Comparison of ENCODE assay signal across 14 cellular contexts in the genomic region with DNA sequence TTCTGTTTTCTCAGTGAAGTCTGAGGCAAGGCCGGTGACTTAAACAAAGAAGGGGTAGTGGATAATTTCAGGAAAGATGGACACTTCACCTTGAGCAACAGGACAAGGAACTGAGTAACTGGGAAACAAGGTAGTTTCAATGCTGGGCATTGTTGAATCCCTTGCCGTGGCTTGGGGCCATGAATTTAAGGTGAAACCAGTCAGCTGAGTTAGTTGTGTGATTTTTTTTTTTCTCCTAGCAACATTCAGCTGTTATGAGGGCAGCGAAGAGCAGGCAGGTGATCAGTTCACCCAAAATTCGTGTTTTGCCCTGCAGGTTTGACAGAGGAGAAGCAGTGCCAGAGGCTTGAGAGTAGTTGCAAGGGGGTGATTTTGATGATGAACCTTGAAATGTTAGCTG. TPM values are rescaled to one million over a fixed set of nuclear protein-coding genes. Genes with fewer than 3 reads are reported as not detected.
A peak's percentile ranks its signal among the peaks of the same experiment; 100 is the strongest.
DNase-seq lines count a peak whose midpoint lies in the region; ATAC-seq and TF ChIP-seq lines count a peak whose summit lies in the region.
"Had no signal": no experiment of that assay in that cellular context is flagged by ENCODE, and none has a peak within 500 bp of the region (broad histone marks: within the 10 kb centered on the region; RNA-seq: fewer than 3 reads in every experiment).

No MANE protein-coding gene starts in this region.

- H3K4me3 Mint-ChIP-seq in memory B cell = peak overlapping the region; percentile 61

- TF ChIP-seq CTCF in SU-DHL-6 (IDR thresholded peaks at IDR 0.05; ENCODE audit: insufficient read depth, low read length, poor library complexity, severe bottlenecking) = no peak
- TF ChIP-seq CTCF in suprapubic skin (IDR thresholded peaks at IDR 0.05) = no peak

- H3K4me2 ChIP-seq in SU-DHL-6 (ENCODE audit: low read depth, low read length, poor library complexity, severe bottlenecking) = peak overlapping the region; percentile 11

- H3K4me1 ChIP-seq in suprapubic skin = peaks cover 68% of the 10 kb centered on the region

- H3K27me3 Mint-ChIP-seq in memory B cell = no peaks in the 10 kb centered on the region

- peaks cover 76% of the 10 kb centered on the region for H3F3A ChIP-seq in SU-DHL-6 (ENCODE audit: insufficient read depth)

- TF ChIP-seq POLR2A in suprapubic skin (IDR thresholded peaks at IDR 0.05) = no peak

- H3K9me3 ChIP-seq in SU-DHL-6 (ENCODE audit: insufficient read depth, low read length) (no peaks in the 10 kb centered on the region), suprapubic skin (no peaks in the 10 kb centered on the region)
- H3K9me3 ChIP-seq: adrenal gland had no signal

- no peaks in the 10 kb centered on the region for H3K27me3 ChIP-seq in SU-DHL-6 (ENCODE audit: low read length)
- no peaks in the 10 kb centered on the region for H3K27me3 ChIP-seq in suprapubic skin
- H3K27me3 ChIP-seq: adrenal gland had no signal

- WGBS in suprapubic skin = 40% methylated on average over 4 of the region's 4 CpGs

- H3K9ac ChIP-seq in SU-DHL-6 (ENCODE audit: low read length) = no peak overlapping the region

- H3K4me3 ChIP-seq in SU-DHL-6 (ENCODE audit: insufficient read depth, low read length, poor library complexity, severe bottlenecking) = no peak overlapping the region
- H3K4me3 ChIP-seq in suprapubic skin = no peak overlapping the region
- H3K4me3 ChIP-seq: adrenal gland, K562 had no signal

- H3K9me3 Mint-ChIP-seq in activated naive CD4-positive, alpha-beta T cell treated with anti-CD3 and anti-CD28 coated beads, Interleukin-2, amount 50 U/mL, for 72 hours = no peaks in the 10 kb centered on the region
- no peaks in the 10 kb centered on the region for H3K9me3 Mint-ChIP-seq in memory B cell

- TF ChIP-seq EP300 in suprapubic skin (IDR thresholded peaks at IDR 0.05) = no peak

- H3K4me1 Mint-ChIP-seq in memory B cell = peaks cover 29% of the 10 kb centered on the region

- no peak for DNase-seq in activated naive CD4-positive, alpha-beta T cell treated with anti-CD3 and anti-CD28 coated beads, Interleukin-2, amount 50 U/mL, for 72 hours (ENCODE audit: low spot score in 2 of 2)
- DNase-seq in activated naive CD4-positive, alpha-beta T cell treated with anti-CD3 and anti-CD28 coated beads, Interleukin-2, amount 50 U/mL, for 16 hours = no peak
- DNase-seq in memory B cell (ENCODE audit: low spot score in 2 of 2) = no peak
- DNase-seq in suprapubic skin (ENCODE audit: low spot score in 2 of 2) = no peak
- no peak for DNase-seq in pons (ENCODE audit: low spot score)
- no peak for DNase-seq in stimulated activated CD4-positive, alpha-beta T cell treated with anti-CD3 and anti-CD28 coated beads, Interleukin-4, amount 100 ng/mL, for 24 hours
- DNase-seq: adrenal gland, DMS79 treated with DMSO at 0.1 percent for 48 hours, left ventricle myocardium superior, NCI-H187, NCI-H748 treated with DMSO at 0.1 percent for 48 hours had no signal

- no peaks in the 10 kb centered on the region for H4K20me1 ChIP-seq in SU-DHL-6 (ENCODE audit: low read depth, low read length)

- H3K36me3 ChIP-seq in SU-DHL-6 (ENCODE audit: low read length) = peaks cover 4% of the 10 kb centered on the region; the same call in 1 of the 2 replicates
- H3K36me3 ChIP-seq in suprapubic skin = no peaks in the 10 kb centered on the region
- H3K36me3 ChIP-seq: adrenal gland had no signal

- peaks cover 94% of the 10 kb centered on the region for H3K79me2 ChIP-seq in SU-DHL-6 (ENCODE audit: insufficient read depth, low read length)

- H2AFZ ChIP-seq in SU-DHL-6 (ENCODE audit: low read depth, low read length, severe bottlenecking) = no peak overlapping the region

- no peak for ATAC-seq in activated naive CD4-positive, alpha-beta T cell treated with anti-CD3 and anti-CD28 coated beads, Interleukin-2, amount 50 U/mL, for 72 hours
- no peak for ATAC-seq in memory B cell (ENCODE audit: low read depth)
- ATAC-seq in HG03196 (IDR thresholded peaks at IDR 0.05; ENCODE audit: unreplicated experiment) = no peak
- ATAC-seq: K562, left ventricle myocardium superior had no signal

- H3K27ac ChIP-seq in SU-DHL-6 (ENCODE audit: low read depth, low read length) (peak overlapping the region; percentile 36; the same call in 1 of the 2 replicates), suprapubic skin (peak overlapping the region; percentile 45)
- H3K27ac ChIP-seq: adrenal gland had no signal

- no peaks in the 10 kb centered on the region for H3K9me2 ChIP-seq in SU-DHL-6 (replicated peaks; ENCODE audit: insufficient read depth, low read length)

- H3K27ac Mint-ChIP-seq in activated naive CD4-positive, alpha-beta T cell treated with anti-CD3 and anti-CD28 coated beads, Interleukin-2, amount 50 U/mL, for 72 hours = peak overlapping the region; percentile 17 to 81
- peak overlapping the region; percentile 84 for H3K27ac Mint-ChIP-seq in memory B cell

- peaks cover 22 to 30% of the 10 kb centered on the region in 2 donors for H3K36me3 Mint-ChIP-seq in activated naive CD4-positive, alpha-beta T cell treated with anti-CD3 and anti-CD28 coated beads, Interleukin-2, amount 50 U/mL, for 72 hours
- peaks cover 10% of the 10 kb centered on the region for H3K36me3 Mint-ChIP-seq in memory B cell

RNA-seq across cellular contexts. Expression of a gene that starts 6.8 kb away (rescaled TPM):
- total RNA-seq in activated naive CD4-positive, alpha-beta T cell treated with anti-CD3 and anti-CD28 coated beads, Interleukin-2, amount 50 U/mL, for 72 hours = 10 to 100 TPM; 12.4 to 15.0 TPM
- total RNA-seq in suprapubic skin = 10 to 100 TPM; 20.7 to 28.2 (median 25.4) TPM

RNA-seq across cellular contexts. Expression of a gene that starts 42.8 kb away (rescaled TPM):
- total RNA-seq in activated naive CD4-positive, alpha-beta T cell treated with anti-CD3 and anti-CD28 coated beads, Interleukin-2, amount 50 U/mL, for 72 hours = 10 to 100 TPM; 14.2 to 19.5 TPM
- total RNA-seq in suprapubic skin = 10 to 100 TPM; 25.6 to 51.9 (median 30.2) TPM
